9 cellular contexts compared by ENCODE assay signal in the genomic region with DNA sequence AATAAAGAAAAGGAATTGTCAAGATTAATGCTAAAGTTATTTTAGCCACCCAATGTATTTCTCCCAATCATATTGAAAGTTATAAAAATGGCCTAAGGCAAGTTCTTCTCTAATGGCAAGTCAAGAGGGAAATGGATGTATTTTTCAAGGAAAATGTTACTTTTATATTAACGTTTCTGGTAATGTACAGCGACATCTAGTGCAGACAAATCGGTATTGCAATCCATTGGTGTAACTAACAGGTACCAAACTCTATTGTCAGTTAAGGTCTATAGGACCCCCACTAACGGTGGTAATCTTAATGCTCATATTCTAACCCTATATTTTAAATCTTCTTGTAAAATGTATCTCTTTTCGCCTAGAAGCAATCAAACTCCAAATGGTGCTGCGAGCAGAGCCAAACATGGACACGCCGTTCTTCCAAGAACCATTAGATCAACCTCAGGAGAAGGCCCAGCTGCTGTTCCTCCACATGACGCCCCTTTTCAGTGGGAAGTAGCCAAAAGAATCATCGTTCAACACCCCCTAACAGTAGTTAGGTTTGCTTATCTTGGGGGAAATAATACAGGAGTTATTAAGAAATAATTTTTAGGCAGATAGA.
DNase-seq lines count a peak whose midpoint lies in the region; ATAC-seq and TF ChIP-seq lines count a peak whose summit lies in the region.
"Had no signal": no experiment of that assay in that cellular context is flagged by ENCODE, and none has a peak within 500 bp of the region (broad histone marks: within the 10 kb centered on the region; RNA-seq: fewer than 3 reads in every experiment).

No MANE protein-coding gene starts in this region.

- peak; percentile 73 for TF ChIP-seq CTCF in LNCAP (IDR thresholded peaks at IDR 0.05)
- peak; percentile 68 for TF ChIP-seq CTCF in WERI-Rb-1 (IDR thresholded peaks at IDR 0.05; ENCODE audit: low read depth, low read length)

- H3K4me3 ChIP-seq in WERI-Rb-1 (ENCODE audit: low read depth, low read length) = no peak overlapping the region

- peak; percentile 21 for DNase-seq in activated CD4-positive, alpha-beta T cell treated with anti-CD3 and anti-CD28 coated beads for 48 hours
- no peak for DNase-seq in activated CD4-positive, alpha-beta T cell treated with anti-CD3 and anti-CD28 coated beads for 1 hour
- DNase-seq in WERI-Rb-1 = peak; percentile 53
- peak; percentile 80 for DNase-seq in inferior parietal cortex (ENCODE audit: extremely low spot score)
- no peak for DNase-seq in D341Med (ENCODE audit: low spot score)

- H3K27me3 ChIP-seq in WERI-Rb-1 (ENCODE audit: insufficient read depth, low read depth, severe bottlenecking) = no peaks in the 10 kb centered on the region

- H3K27ac ChIP-seq in WERI-Rb-1 = no peak overlapping the region

- no peak for ATAC-seq in GM18520 (IDR thresholded peaks at IDR 0.05; ENCODE audit: unreplicated experiment)
- no peak for ATAC-seq in GM21576 (IDR thresholded peaks at IDR 0.05; ENCODE audit: unreplicated experiment)
- ATAC-seq: activated naive CD4-positive, alpha-beta T cell treated with anti-CD3 and anti-CD28 coated beads, Interleukin-2, amount 50 U/mL, for 72 hours had no signal

- no peaks in the 10 kb centered on the region for H3K9me3 ChIP-seq in WERI-Rb-1 (ENCODE audit: severe bottlenecking)

- no peaks in the 10 kb centered on the region for H3K36me3 ChIP-seq in WERI-Rb-1

Comparison
In these comparisons a context has a peak if more than half of its experiments do, and no peak if none do; other contexts are left out.
1. DNase-seq: peak in activated CD4-positive, alpha-beta T cell treated with anti-CD3 and anti-CD28 coated beads for 48 hours (single experiment), WERI-Rb-1 (single experiment) and inferior parietal cortex (single experiment); none in activated CD4-positive, alpha-beta T cell treated with anti-CD3 and anti-CD28 coated beads for 1 hour (single experiment) and D341Med (single experiment).